In genomic region chr5:172109749-172110148, GRCh38 we compare ENCODE assay signal across 15 cellular contexts.
DNase-seq lines count a peak whose midpoint lies in the region; ATAC-seq and TF ChIP-seq lines count a peak whose summit lies in the region.
"Had no signal": no experiment of that assay in that cellular context is flagged by ENCODE, and none has a peak within 500 bp of the region (broad histone marks: within the 10 kb centered on the region; RNA-seq: fewer than 3 reads in every experiment).

No MANE protein-coding gene starts in this region.

- H3K9me3 ChIP-seq in left ventricle myocardium inferior (replicated peaks) (no peaks in the 10 kb centered on the region), lower lobe of right lung (no peaks in the 10 kb centered on the region), vagina (no peaks in the 10 kb centered on the region)

- intact Hi-C loops in left ventricle myocardium inferior (cut with micrococcal nuclease): loop anchor here (10.0 kb wide), 1 partner anchor 175 kb away; the partner anchor contains the start of gene UBTD2
- intact Hi-C loops in cardiac septum (cut with DNase I): loop anchor here (2.0 kb wide), 1 partner anchor 173 kb away; the partner anchor contains the start of gene UBTD2
- intact Hi-C loops in lower lobe of right lung (cut with DNase I): loop anchor here (10.0 kb wide), 1 partner anchor 65 kb away; no protein-coding TSS in a partner anchor
- intact Hi-C loops in vagina (cut with DNase I): loop anchor here (2.0 to 5.0 kb wide), 2 partner anchors 79 to 183 kb away; partner anchors contain the start of gene STK10

- TF ChIP-seq CTCF in left ventricle myocardium inferior (IDR thresholded peaks at IDR 0.05; ENCODE audit: borderline replicate concordance): no peak
- TF ChIP-seq CTCF in lower lobe of right lung (IDR thresholded peaks at IDR 0.05): no peak
- TF ChIP-seq CTCF in vagina (IDR thresholded peaks at IDR 0.05): no peak

- no peak for ATAC-seq in lower lobe of right lung
- no peak for ATAC-seq in HG02642 (IDR thresholded peaks at IDR 0.05; ENCODE audit: poor library complexity, unreplicated experiment)
- ATAC-seq in HG03175 (IDR thresholded peaks at IDR 0.05; ENCODE audit: unreplicated experiment): no peak

- DNase-seq in left ventricle myocardium inferior (no peak), cardiac septum (ENCODE audit: low spot score) (no peak), lower lobe of right lung (peak; percentile 14), vagina (ENCODE audit: extremely low spot score in 2 of 2) (no peak), dedifferentiated amniotic fluid mesenchymal stem cell (ENCODE audit: extremely low spot score) (no peak)
- peak; percentile 35 to 51 for DNase-seq in activated CD4-positive, alpha-beta T cell treated with anti-CD3 and anti-CD28 coated beads, Interleukin-2, amount 50 U/mL, for 48 hours
- DNase-seq: activated CD8-positive, alpha-beta memory T cell treated with anti-CD3 and anti-CD28 coated beads for 24 hours; amniotic stem cell; DMS79 treated with DMSO at 0.1 percent for 48 hours; hippocampal formation; NCI-H1105 treated with DMSO at 0.1 percent for 48 hours had no signal

- no peak for TF ChIP-seq POLR2A in vagina (IDR thresholded peaks at IDR 0.05)

- H3K4me1 ChIP-seq in left ventricle myocardium inferior (peaks cover 55% of the 10 kb centered on the region), lower lobe of right lung (peaks cover 71% of the 10 kb centered on the region), vagina (peaks cover 43% of the 10 kb centered on the region)
- H3K4me1 ChIP-seq: parathyroid adenoma had no signal

- H3K36me3 ChIP-seq in left ventricle myocardium inferior: peaks cover 13% of the 10 kb centered on the region
- H3K36me3 ChIP-seq in lower lobe of right lung: peaks cover 20% of the 10 kb centered on the region
- peaks cover 0 to 3% of the 10 kb centered on the region in 2 donors for H3K36me3 ChIP-seq in vagina

- H3K4me3 ChIP-seq in left ventricle myocardium inferior: no peak overlapping the region
- no peak overlapping the region for H3K4me3 ChIP-seq in lower lobe of right lung
- H3K4me3 ChIP-seq in vagina: no peak overlapping the region
- H3K4me3 ChIP-seq: coronary artery had no signal

- H3K27me3 ChIP-seq in left ventricle myocardium inferior (ENCODE audit: low read depth) (no peaks in the 10 kb centered on the region), lower lobe of right lung (ENCODE audit: low read depth) (no peaks in the 10 kb centered on the region), vagina (no peaks in the 10 kb centered on the region)

- H3K27ac ChIP-seq in left ventricle myocardium inferior (replicated peaks) (peak overlapping the region; percentile 80), lower lobe of right lung (peak overlapping the region; percentile 76), vagina (peak overlapping the region; percentile 69)
- H3K27ac ChIP-seq: parathyroid adenoma had no signal

Comparison
In these comparisons a context has a peak if more than half of its experiments do, and no peak if none do; other contexts are left out.
1. DNase-seq: peak in activated CD4-positive, alpha-beta T cell treated with anti-CD3 and anti-CD28 coated beads, Interleukin-2, amount 50 U/mL, for 48 hours (2 of 2) and lower lobe of right lung (single experiment); none in left ventricle myocardium inferior (single experiment), cardiac septum (single experiment), vagina (0 of 2) and dedifferentiated amniotic fluid mesenchymal stem cell (single experiment).
2. Peak in every context shown above with its lines, with median percentiles within 50 percentile points of each other: H3K27ac ChIP-seq.